8 cellular contexts compared by ENCODE assay signal in genomic region chr13:32737679-32738078, GRCh38.
DNase-seq lines count a peak whose midpoint lies in the region; ATAC-seq and TF ChIP-seq lines count a peak whose summit lies in the region.
"Had no signal": no experiment of that assay in that cellular context is flagged by ENCODE, and none has a peak within 500 bp of the region (broad histone marks: within the 10 kb centered on the region; RNA-seq: fewer than 3 reads in every experiment).

No MANE protein-coding gene starts in this region.

- H3K9me3 Mint-ChIP-seq in chondrocyte (ENCODE audit: low read depth) = no peaks in the 10 kb centered on the region

- DNase-seq in chondrocyte (ENCODE audit: low spot score) (no peak), sciatic nerve (ENCODE audit: low spot score) (no peak), NCI-H1105 (lab: John Stamatoyannopoulos, UW) (no peak), NCI-H2227 (lab: John Stamatoyannopoulos, UW; ENCODE audit: unreplicated experiment) (no peak), NCI-H2227 treated with DMSO at 0.1 percent for 48 hours (lab: John Stamatoyannopoulos, UW) (no peak)

- no peak overlapping the region for H3K4me3 Mint-ChIP-seq in chondrocyte (ENCODE audit: unreplicated experiment)

- ATAC-seq in GM18907 (IDR thresholded peaks at IDR 0.05; ENCODE audit: unreplicated experiment) (peak; percentile 82), HG02973 (IDR thresholded peaks at IDR 0.05; ENCODE audit: unreplicated experiment) (peak; percentile 43), sciatic nerve (peak; percentile 24)
- ATAC-seq: Panc1 had no signal

- H3K27ac Mint-ChIP-seq in chondrocyte (ENCODE audit: unreplicated experiment) = peak overlapping the region; percentile 38

- peaks cover 4% of the 10 kb centered on the region for H3K36me3 Mint-ChIP-seq in chondrocyte (ENCODE audit: low read depth)

- H3K27me3 Mint-ChIP-seq in chondrocyte (ENCODE audit: low read depth) = no peaks in the 10 kb centered on the region

- H3K4me1 Mint-ChIP-seq in chondrocyte (ENCODE audit: low read depth) = peaks cover 43% of the 10 kb centered on the region

- no peak for TF ChIP-seq CTCF in chondrocyte (IDR thresholded peaks at IDR 0.05)

- intact Hi-C loops in sciatic nerve (cut with DNase I) = no loop called here

Comparison
In these comparisons a context has a peak if more than half of its experiments do, and no peak if none do; other contexts are left out.
1. ATAC-seq: peak in every context shown above with its lines; median percentile 82 in GM18907; 43 in HG02973; 24 in sciatic nerve.